In the genomic region with DNA sequence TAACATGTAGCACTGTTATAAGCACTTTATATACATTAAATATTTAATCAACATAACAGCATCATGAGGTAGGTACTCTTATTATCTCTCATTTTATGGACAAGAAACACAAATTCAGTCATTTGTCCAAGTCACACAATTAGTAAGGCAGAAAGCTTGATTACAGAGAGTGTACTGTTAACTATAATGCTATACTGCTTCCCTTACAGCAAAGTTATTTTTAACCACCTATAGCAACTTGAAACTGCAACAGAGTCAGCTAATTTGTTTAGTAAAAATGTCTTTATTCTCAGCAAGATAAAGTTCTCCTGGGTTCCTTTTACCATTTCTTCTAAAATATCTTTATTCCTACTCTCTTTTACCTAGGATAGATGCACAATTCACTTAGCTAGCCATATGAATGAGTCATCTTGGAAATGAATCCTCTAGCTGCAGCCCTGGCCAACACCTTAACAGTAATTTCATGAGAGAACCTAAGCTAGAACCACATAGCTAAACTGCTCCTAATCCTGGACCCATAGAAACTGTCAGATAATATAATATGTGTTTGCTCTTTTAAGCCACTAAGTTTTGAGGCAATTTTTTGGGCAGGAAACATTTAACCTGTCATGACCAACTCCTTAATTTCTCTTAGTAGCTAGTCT, we compare ENCODE assay signal across 1 cellular context.
TF ChIP-seq lines count a peak whose summit lies in the region.

No MANE protein-coding gene starts in this region.

TF ChIP-seq in GM12878, 131 proteins besides CTCF, POLR2A, EP300 and RAD21 (continued from another document):
- TF ChIP-seq, protein P1, sequence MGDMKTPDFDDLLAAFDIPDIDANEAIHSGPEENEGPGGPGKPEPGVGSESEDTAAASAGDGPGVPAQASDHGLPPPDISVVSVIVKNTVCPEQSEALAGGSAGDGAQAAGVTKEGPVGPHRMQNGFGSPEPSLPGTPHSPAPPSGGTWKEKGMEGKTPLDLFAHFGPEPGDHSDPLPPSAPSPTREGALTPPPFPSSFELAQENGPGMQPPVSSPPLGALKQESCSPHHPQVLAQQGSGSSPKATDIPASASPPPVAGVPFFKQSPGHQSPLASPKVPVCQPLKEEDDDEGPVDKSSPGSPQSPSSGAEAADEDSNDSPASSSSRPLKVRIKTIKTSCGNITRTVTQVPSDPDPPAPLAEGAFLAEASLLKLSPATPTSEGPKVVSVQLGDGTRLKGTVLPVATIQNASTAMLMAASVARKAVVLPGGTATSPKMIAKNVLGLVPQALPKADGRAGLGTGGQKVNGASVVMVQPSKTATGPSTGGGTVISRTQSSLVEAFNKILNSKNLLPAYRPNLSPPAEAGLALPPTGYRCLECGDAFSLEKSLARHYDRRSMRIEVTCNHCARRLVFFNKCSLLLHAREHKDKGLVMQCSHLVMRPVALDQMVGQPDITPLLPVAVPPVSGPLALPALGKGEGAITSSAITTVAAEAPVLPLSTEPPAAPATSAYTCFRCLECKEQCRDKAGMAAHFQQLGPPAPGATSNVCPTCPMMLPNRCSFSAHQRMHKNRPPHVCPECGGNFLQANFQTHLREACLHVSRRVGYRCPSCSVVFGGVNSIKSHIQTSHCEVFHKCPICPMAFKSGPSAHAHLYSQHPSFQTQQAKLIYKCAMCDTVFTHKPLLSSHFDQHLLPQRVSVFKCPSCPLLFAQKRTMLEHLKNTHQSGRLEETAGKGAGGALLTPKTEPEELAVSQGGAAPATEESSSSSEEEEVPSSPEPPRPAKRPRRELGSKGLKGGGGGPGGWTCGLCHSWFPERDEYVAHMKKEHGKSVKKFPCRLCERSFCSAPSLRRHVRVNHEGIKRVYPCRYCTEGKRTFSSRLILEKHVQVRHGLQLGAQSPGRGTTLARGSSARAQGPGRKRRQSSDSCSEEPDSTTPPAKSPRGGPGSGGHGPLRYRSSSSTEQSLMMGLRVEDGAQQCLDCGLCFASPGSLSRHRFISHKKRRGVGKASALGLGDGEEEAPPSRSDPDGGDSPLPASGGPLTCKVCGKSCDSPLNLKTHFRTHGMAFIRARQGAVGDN (IDR thresholded peaks at IDR 0.05), result no peak
- TF ChIP-seq GATAD2B (conservative IDR thresholded peaks at IDR 0.05; ENCODE audit: low read depth), result no peak
- peak; percentile 40; the same call in 1 of the 2 replicates for TF ChIP-seq JUNB (IDR thresholded peaks at IDR 0.05)
TF ChIP-seq in GM12878: peak in this region for 1.
